Comparison of ENCODE assay signal across 8 cellular contexts in genomic region chr18:43620936-43621335, GRCh38.
DNase-seq lines count a peak whose midpoint lies in the region; ATAC-seq and TF ChIP-seq lines count a peak whose summit lies in the region.

No MANE protein-coding gene starts in this region.

- peak; percentile 17 for TF ChIP-seq CTCF in foreskin fibroblast (IDR thresholded peaks at IDR 0.05; ENCODE audit: low read depth, low read length)

- DNase-seq in COR-L47 (lab: John Stamatoyannopoulos, UW) (peak; percentile 65), HT1080 (ENCODE audit: low read depth) (peak; percentile 37), RPMI8226 (peak; percentile 34), foreskin fibroblast (peak; percentile 2 to 55), renal cortical epithelial cell (ENCODE audit: low read depth) (peak; percentile 35), COLO668 (lab: John Stamatoyannopoulos, UW; ENCODE audit: unreplicated experiment) (no peak), mesenteric fat pad (ENCODE audit: low spot score) (no peak)

- no peak overlapping the region for H3K4me3 ChIP-seq in foreskin fibroblast (ENCODE audit: low read depth in 1 of 2, low read length in 2 of 2)

- peak; percentile 57 for ATAC-seq in GM19328 (IDR thresholded peaks at IDR 0.05; ENCODE audit: unreplicated experiment)

Comparison
In these comparisons a context has a peak if more than half of its experiments do, and no peak if none do; other contexts are left out.
1. DNase-seq: peak in COR-L47 (single experiment), HT1080 (single experiment), RPMI8226 (single experiment), foreskin fibroblast (2 of 2) and renal cortical epithelial cell (single experiment); none in COLO668 (single experiment) and mesenteric fat pad (single experiment).